22 cellular contexts compared by ENCODE assay signal in genomic region chr11:128586689-128587088, GRCh38. TPM values are rescaled to one million over a fixed set of nuclear protein-coding genes. Genes with fewer than 3 reads are reported as not detected.
DNase-seq lines count a peak whose midpoint lies in the region; ATAC-seq, FAIRE-seq and TF ChIP-seq lines count a peak whose summit lies in the region.
"Had no signal": no experiment of that assay in that cellular context is flagged by ENCODE, and none has a peak within 500 bp of the region (broad histone marks: within the 10 kb centered on the region; RNA-seq: fewer than 3 reads in every experiment).

No MANE protein-coding gene starts in this region.

- no peak overlapping the region for H3K4me3 Mint-ChIP-seq in MCF 10A (ENCODE audit: unreplicated experiment)
- H3K4me3 Mint-ChIP-seq in naive thymus-derived CD8-positive, alpha-beta T cell, result no peak overlapping the region
- H3K4me3 Mint-ChIP-seq: activated CD4-positive, alpha-beta T cell treated with anti-CD3 and anti-CD28 coated beads, Interleukin-2, amount 10 ng/mL, durations not matched to agents 24 days and 14 days had no signal

- H3K14ac ChIP-seq in neuronal stem cell (ENCODE audit: low read length), result no peak overlapping the region

- no peak overlapping the region for H2BK15ac ChIP-seq in neuronal stem cell (ENCODE audit: low read length)

- DNase-seq in breast epithelium (ENCODE audit: low spot score in 2 of 2) (no peak), MCF 10A (ENCODE audit: unreplicated experiment) (no peak), bronchial epithelial cell (ENCODE audit: low read depth) (no peak), right lobe of liver (no peak), thoracic aorta (ENCODE audit: low spot score) (no peak), neuronal stem cell (ENCODE audit: low spot score) (no peak)
- DNase-seq in naive thymus-derived CD8-positive, alpha-beta T cell, result no peak
- DNase-seq: activated CD4-positive, alpha-beta T cell treated with anti-CD3 and anti-CD28 coated beads, Interleukin-2, amount 10 ng/mL, durations not matched to agents 24 days and 14 days; activated CD8-positive, alpha-beta memory T cell treated with anti-CD3 and anti-CD28 coated beads, Interleukin-2, amount 50 U/mL, for 48 hours; activated naive CD4-positive, alpha-beta T cell treated with Interleukin-2 at 50 U/mL for 16 hours; DMS 273 treated with DMSO at 0.1 percent for 48 hours; erythroblast; GF-D8; GOT3; NCI-H1436; RPMI8226; SW 1271; tibial artery had no signal

- H4K8ac ChIP-seq in neuronal stem cell (ENCODE audit: low read depth, low read length), result no peak overlapping the region

- H3K4me3 ChIP-seq in breast epithelium, result peak overlapping the region in 2 of 3 donors; percentile 37 to 47
- H3K4me3 ChIP-seq in bronchial epithelial cell (ENCODE audit: low read depth, low read length), result no peak overlapping the region
- H3K4me3 ChIP-seq in right lobe of liver, result peak overlapping the region in 1 of 3 donors; percentile 9
- peak overlapping the region; percentile 58 for H3K4me3 ChIP-seq in thoracic aorta
- H3K4me3 ChIP-seq in neuronal stem cell (ENCODE audit: low read length in 2 of 2), result no peak overlapping the region

- ATAC-seq in right lobe of liver (peak in 2 of 4 donors; percentile 28 to 31), thoracic aorta (ENCODE audit: insufficient number of reproducible peaks, low FRiP score, low read depth) (no peak), GM21423 (IDR thresholded peaks at IDR 0.05; ENCODE audit: unreplicated experiment) (no peak)
- no peak for ATAC-seq in naive thymus-derived CD8-positive, alpha-beta T cell

- no peaks in the 10 kb centered on the region for H3K79me1 ChIP-seq in neuronal stem cell (ENCODE audit: low read depth, low read length)

- no peak overlapping the region for H3K27ac ChIP-seq in breast epithelium
- peak overlapping the region in 2 of 3 donors; percentile 4 to 29 for H3K27ac ChIP-seq in right lobe of liver
- no peak overlapping the region for H3K27ac ChIP-seq in thoracic aorta
- no peak overlapping the region for H3K27ac ChIP-seq in neuronal stem cell (replicated peaks; ENCODE audit: low read length)
- H3K27ac ChIP-seq: C4-2B, coronary artery, tibial artery had no signal

- 45% methylated on average over 7 of the region's 7 CpGs for WGBS in right lobe of liver (ENCODE audit: insufficient coverage, low coverage, low lambda C conversion rate, missing lambda C conversion rate)
- WGBS in neuronal stem cell (ENCODE audit: extremely low coverage in 2 of 2, insufficient read length in 2 of 2, insufficient replicate concordance in 1 of 2), 2 donors, result no CpG with 5 or more reads among the region's 7 CpGs

- peak; percentile 50 for FAIRE-seq in bronchial epithelial cell (lab: Jason Lieb, UNC)
- FAIRE-seq: TTC549 had no signal

- no peak for TF ChIP-seq POLR2A in breast epithelium (IDR thresholded peaks at IDR 0.05)
- no peak for TF ChIP-seq POLR2A in right lobe of liver (IDR thresholded peaks at IDR 0.05)

- H3K23ac ChIP-seq in neuronal stem cell (ENCODE audit: low read depth, low read length, poor library complexity), result no peak overlapping the region

- no peak overlapping the region for H3K9ac ChIP-seq in neuronal stem cell (ENCODE audit: low read depth, low read length, poor library complexity)

- no peaks in the 10 kb centered on the region for H3K36me3 ChIP-seq in breast epithelium
- no peaks in the 10 kb centered on the region for H3K36me3 ChIP-seq in bronchial epithelial cell (ENCODE audit: control insufficient read depth, insufficient read depth, low read length)
- no peaks in the 10 kb centered on the region for H3K36me3 ChIP-seq in right lobe of liver
- H3K36me3 ChIP-seq in thoracic aorta, result no peaks in the 10 kb centered on the region
- H3K36me3 ChIP-seq in neuronal stem cell (replicated peaks in 1 of 2; ENCODE audit: control insufficient read depth in 2 of 2, insufficient read depth in 2 of 2, low read length in 2 of 2), result no peaks in the 10 kb centered on the region
- H3K36me3 ChIP-seq: tibial artery had no signal

- H3K4ac ChIP-seq in neuronal stem cell (ENCODE audit: low read length), result no peak overlapping the region

- H3K27ac Mint-ChIP-seq in MCF 10A (ENCODE audit: low read depth, unreplicated experiment), result no peak overlapping the region
- peak overlapping the region in 1 of 10 donors; percentile 32 for H3K27ac Mint-ChIP-seq in naive thymus-derived CD8-positive, alpha-beta T cell
- H3K27ac Mint-ChIP-seq: activated CD4-positive, alpha-beta T cell treated with anti-CD3 and anti-CD28 coated beads, Interleukin-2, amount 10 ng/mL, durations not matched to agents 24 days and 14 days had no signal

- intact Hi-C loops in breast epithelium (cut with DNase I; ENCODE audit: low total_unique reads) (no loop called here), MCF 10A (cut with micrococcal nuclease) (no loop called here), right lobe of liver (cut with DNase I) (no loop called here)

- H2BK5ac ChIP-seq in neuronal stem cell (ENCODE audit: low read length), result no peak overlapping the region

- no peaks in the 10 kb centered on the region for H3K9me3 ChIP-seq in breast epithelium
- H3K9me3 ChIP-seq in right lobe of liver, result no peaks in the 10 kb centered on the region
- H3K9me3 ChIP-seq in thoracic aorta, result no peaks in the 10 kb centered on the region
- H3K9me3 ChIP-seq in neuronal stem cell (replicated peaks in 1 of 2; ENCODE audit: control insufficient read depth in 2 of 2, insufficient read depth in 1 of 2, low read depth in 1 of 2, low read length in 2 of 2), result no peaks in the 10 kb centered on the region
- H3K9me3 ChIP-seq: tibial artery had no signal

- H2BK120ac ChIP-seq in neuronal stem cell (ENCODE audit: low read depth, low read length), result no peak overlapping the region

- no peak overlapping the region for H2BK12ac ChIP-seq in neuronal stem cell (ENCODE audit: low read length)

- BruUV-seq in MCF 10A (replicated peaks; lab: Mats Ljungman, UMichigan), result no TSS peak

- CTCF ChIA-PET in MCF 10A (lab: Yijun Ruan, JAX), result interaction anchor here (0.7 kb wide), 1 partner anchor 619 kb away, joined by 4 read pairs; no protein-coding TSS in a partner anchor

- POLR2A ChIA-PET in MCF 10A (lab: Yijun Ruan, JAX), result no interaction called here
- POLR2A ChIA-PET in naive thymus-derived CD8-positive, alpha-beta T cell (lab: Charles Lee), result no interaction called here

- no peak overlapping the region for H4K91ac ChIP-seq in neuronal stem cell (ENCODE audit: low read depth, low read length, poor library complexity)

- H3K27me3 ChIP-seq in breast epithelium (no peaks in the 10 kb centered on the region), bronchial epithelial cell (ENCODE audit: control insufficient read depth, insufficient read depth, low read length) (no peaks in the 10 kb centered on the region), right lobe of liver (peaks cover 0 to 11% of the 10 kb centered on the region in 2 donors), thoracic aorta (replicated peaks; ENCODE audit: insufficient read depth) (no peaks in the 10 kb centered on the region), neuronal stem cell (ENCODE audit: control insufficient read depth in 3 of 3, insufficient read depth in 3 of 3, low read depth in 1 of 3, low read length in 3 of 3) (peaks cover 0 to 36% (median 17%) of the 10 kb centered on the region in 3 experiments)

- TF ChIP-seq CTCF in breast epithelium (IDR thresholded peaks at IDR 0.05), result no peak
- no peak for TF ChIP-seq CTCF in MCF 10A (IDR thresholded peaks at IDR 0.05; ENCODE audit: unreplicated experiment)
- TF ChIP-seq CTCF in bronchial epithelial cell (IDR thresholded peaks at IDR 0.05; ENCODE audit: insufficient read depth, low read length, severe bottlenecking), result no peak
- no peak for TF ChIP-seq CTCF in right lobe of liver (IDR thresholded peaks at IDR 0.05)
- no peak for TF ChIP-seq CTCF in thoracic aorta (IDR thresholded peaks at IDR 0.05)

- H2AK5ac ChIP-seq in neuronal stem cell (ENCODE audit: low read depth, low read length), result no peak overlapping the region

- no peaks in the 10 kb centered on the region for H3K36me3 Mint-ChIP-seq in MCF 10A (ENCODE audit: insufficient read depth, unreplicated experiment)
- no peaks in the 10 kb centered on the region for H3K36me3 Mint-ChIP-seq in naive thymus-derived CD8-positive, alpha-beta T cell

- H3K4me1 ChIP-seq in breast epithelium, result no peaks in the 10 kb centered on the region
- H3K4me1 ChIP-seq in right lobe of liver, result no peaks in the 10 kb centered on the region
- peaks cover 4 to 6% of the 10 kb centered on the region in 2 donors for H3K4me1 ChIP-seq in thoracic aorta (ENCODE audit: control insufficient read depth in 1 of 2, low read depth in 2 of 2)
- H3K4me1 ChIP-seq in neuronal stem cell (ENCODE audit: control insufficient read depth in 2 of 2, insufficient read depth in 1 of 2, low read depth in 1 of 2, low read length in 2 of 2), result peaks cover 3 to 14% of the 10 kb centered on the region in 2 donors
- H3K4me1 ChIP-seq: tibial artery had no signal

- no peak overlapping the region for H3K18ac ChIP-seq in neuronal stem cell (ENCODE audit: low read length)

- peaks cover 8% of the 10 kb centered on the region for H3K4me1 Mint-ChIP-seq in MCF 10A (ENCODE audit: insufficient read depth, unreplicated experiment)
- peaks cover 19 to 43% (median 40%) of the 10 kb centered on the region in 4 donors for H3K4me1 Mint-ChIP-seq in naive thymus-derived CD8-positive, alpha-beta T cell

- no peak overlapping the region for H2AFZ ChIP-seq in neuronal stem cell (ENCODE audit: low read length)

- H3K9me3 Mint-ChIP-seq in MCF 10A (ENCODE audit: unreplicated experiment), result no peaks in the 10 kb centered on the region
- H3K9me3 Mint-ChIP-seq in naive thymus-derived CD8-positive, alpha-beta T cell, result no peaks in the 10 kb centered on the region
- H3K9me3 Mint-ChIP-seq: activated CD4-positive, alpha-beta T cell treated with anti-CD3 and anti-CD28 coated beads, Interleukin-2, amount 10 ng/mL, durations not matched to agents 24 days and 14 days had no signal

- no peak overlapping the region for H3K4me2 ChIP-seq in neuronal stem cell (ENCODE audit: insufficient read depth, low read length, poor library complexity, severe bottlenecking)

- H3K27me3 Mint-ChIP-seq in MCF 10A (ENCODE audit: insufficient read depth, unreplicated experiment), result peaks cover 33% of the 10 kb centered on the region
- no peaks in the 10 kb centered on the region for H3K27me3 Mint-ChIP-seq in naive thymus-derived CD8-positive, alpha-beta T cell

RNA-seq across cellular contexts. Expression of gene ETS1, which starts 0.7 kb away (rescaled TPM):
- total RNA-seq in breast epithelium, result 10 to 100 TPM; 65.6 to 92.1 (median 73.2) TPM
- 63.2 and 82.0 TPM in 2 replicates for total RNA-seq in MCF 10A (2022)
- 45.4 and 62.7 TPM in 2 replicates for total RNA-seq in bronchial epithelial cell
- total RNA-seq in right lobe of liver, result 10 to 100 TPM; 14.2 to 37.2 (median 23.3) TPM
- total RNA-seq in thoracic aorta, result 100 to 1,000 TPM in 1 of 2 donors, 10 to 100 TPM in 1; 33.6 to 116 TPM
- 100 to 1,000 TPM; 925 to 962 TPM for total RNA-seq in naive thymus-derived CD8-positive, alpha-beta T cell
- 100 to 1,000 TPM; 407 to 433 (median 430) TPM for polyA plus RNA-seq in naive thymus-derived CD8-positive, alpha-beta T cell
- polyA plus RNA-seq in neuronal stem cell (2013, experiment 1 of 2), result 0.33 TPM
- polyA plus RNA-seq in neuronal stem cell (2013, experiment 2 of 2), result 0.37 TPM

Comparison
In these comparisons a context has a peak if more than half of its experiments do, and no peak if none do; other contexts are left out.
1. H3K27ac ChIP-seq: peak in right lobe of liver (2 of 3); none in breast epithelium (0 of 2), thoracic aorta (0 of 2) and neuronal stem cell (single experiment).
2. H3K4me3 ChIP-seq: peak in breast epithelium (2 of 3) and thoracic aorta (single experiment); none in bronchial epithelial cell (single experiment) and neuronal stem cell (0 of 2).
3. RNA of gene ETS1, which starts 0.7 kb away (total RNA-seq): 925 to 962 TPM in naive thymus-derived CD8-positive, alpha-beta T cell; 33.6 to 116 TPM in thoracic aorta, 63.2 to 82.0 TPM in MCF 10A, 65.6 to 92.1 TPM in breast epithelium, 45.4 to 62.7 TPM in bronchial epithelial cell and 14.2 to 37.2 TPM in right lobe of liver; every median in the first group is over 4 times any median in the second.